ENCODE assay signal across 9 cellular contexts in genomic region chr6:30071081-30071818, GRCh38. TPM values are rescaled to one million over a fixed set of nuclear protein-coding genes. Genes with fewer than 3 reads are reported as not detected.
DNase-seq lines count a peak whose midpoint lies in the region; ATAC-seq and TF ChIP-seq lines count a peak whose summit lies in the region.
"Had no signal": no experiment of that assay in that cellular context is flagged by ENCODE, and none has a peak within 500 bp of the region (broad histone marks: within the 10 kb centered on the region; RNA-seq: fewer than 3 reads in every experiment).

No MANE protein-coding gene starts in this region.

- no peak for DNase-seq in T-helper 2 cell treated with Interferon-gamma antibody and Interleukin-4, amounts not matched to agents 5 μg/mL and 100 μg/mL, for 36 hours (ENCODE audit: low spot score)
- DNase-seq in T-helper 2 cell (no peak), skeletal muscle cell (ENCODE audit: low read depth) (no peak), anterior cingulate cortex (lab: John Stamatoyannopoulos, UW) (no peak)
- DNase-seq in stimulated activated naive CD4-positive, alpha-beta T cell treated with Interleukin-2 at 50 U/mL for 16 hours (lab: John Stamatoyannopoulos, UW) = no peak
- DNase-seq: NCI-H226 had no signal

- no peak for ATAC-seq in HG03139 (IDR thresholded peaks at IDR 0.05; ENCODE audit: unreplicated experiment)

- peak overlapping the region; percentile 5 for H3K4me3 Mint-ChIP-seq in T-helper 2 cell treated with Interferon-gamma antibody and Interleukin-4, amounts not matched to agents 5 μg/mL and 100 μg/mL, for 36 hours
- H3K4me3 Mint-ChIP-seq in brain = peak overlapping the region; percentile 26 to 72 (median 63)

- H3K9me3 Mint-ChIP-seq in T-helper 2 cell treated with Interferon-gamma antibody and Interleukin-4, amounts not matched to agents 5 μg/mL and 100 μg/mL, for 36 hours = no peaks in the 10 kb centered on the region
- H3K9me3 Mint-ChIP-seq in brain = peaks cover 0 to 7% (median 0%) of the 10 kb centered on the region in 5 experiments

- no peak for TF ChIP-seq CTCF in brain (conservative IDR thresholded peaks at IDR 0.05)

- H3K27ac Mint-ChIP-seq in T-helper 2 cell treated with Interferon-gamma antibody and Interleukin-4, amounts not matched to agents 5 μg/mL and 100 μg/mL, for 36 hours = no peak overlapping the region
- peak overlapping the region in 1 of 5 experiments; percentile 23 for H3K27ac Mint-ChIP-seq in brain

- H3K4me3 ChIP-seq in iPS-11a (ENCODE audit: low read depth, low read length) = peak overlapping the region; percentile 10
- H3K4me3 ChIP-seq in skeletal muscle cell (ENCODE audit: low read depth, low read length) = peak overlapping the region; percentile 31

- peaks cover 56% of the 10 kb centered on the region for H3K27me3 Mint-ChIP-seq in T-helper 2 cell treated with Interferon-gamma antibody and Interleukin-4, amounts not matched to agents 5 μg/mL and 100 μg/mL, for 36 hours (ENCODE audit: low read depth)
- peaks cover 71% of the 10 kb centered on the region for H3K27me3 Mint-ChIP-seq in brain

- peaks cover 42% of the 10 kb centered on the region for H3K36me3 Mint-ChIP-seq in T-helper 2 cell treated with Interferon-gamma antibody and Interleukin-4, amounts not matched to agents 5 μg/mL and 100 μg/mL, for 36 hours (ENCODE audit: low read depth)
- peaks cover 36% of the 10 kb centered on the region for H3K36me3 Mint-ChIP-seq in brain

- peaks cover 31% of the 10 kb centered on the region for H3K4me1 Mint-ChIP-seq in T-helper 2 cell treated with Interferon-gamma antibody and Interleukin-4, amounts not matched to agents 5 μg/mL and 100 μg/mL, for 36 hours (ENCODE audit: low read depth)
- H3K4me1 Mint-ChIP-seq in brain = peaks cover 69% of the 10 kb centered on the region

RNA-seq across cellular contexts. Expression of gene PPP1R11, which starts 4.3 kb away (rescaled TPM):
- 162 TPM for polyA plus RNA-seq in brain (ENCODE audit: insufficient read depth, low read depth, low replicate concordance)

RNA-seq across cellular contexts. Expression of gene RNF39, which starts 4.3 kb away (rescaled TPM):
- polyA plus RNA-seq in brain (ENCODE audit: insufficient read depth, low read depth, low replicate concordance) = not detected

RNA-seq across cellular contexts. Expression of gene POLR1H, which starts 10.2 kb away (rescaled TPM):
- polyA plus RNA-seq in brain (ENCODE audit: insufficient read depth, low read depth, low replicate concordance) = 42.2 TPM

RNA-seq across cellular contexts. Expression of gene TRIM31, which starts 41.6 kb away (rescaled TPM):
- not detected for polyA plus RNA-seq in brain (ENCODE audit: insufficient read depth, low read depth, low replicate concordance)
